ENCODE assay signal across 17 cellular contexts in the genomic region with DNA sequence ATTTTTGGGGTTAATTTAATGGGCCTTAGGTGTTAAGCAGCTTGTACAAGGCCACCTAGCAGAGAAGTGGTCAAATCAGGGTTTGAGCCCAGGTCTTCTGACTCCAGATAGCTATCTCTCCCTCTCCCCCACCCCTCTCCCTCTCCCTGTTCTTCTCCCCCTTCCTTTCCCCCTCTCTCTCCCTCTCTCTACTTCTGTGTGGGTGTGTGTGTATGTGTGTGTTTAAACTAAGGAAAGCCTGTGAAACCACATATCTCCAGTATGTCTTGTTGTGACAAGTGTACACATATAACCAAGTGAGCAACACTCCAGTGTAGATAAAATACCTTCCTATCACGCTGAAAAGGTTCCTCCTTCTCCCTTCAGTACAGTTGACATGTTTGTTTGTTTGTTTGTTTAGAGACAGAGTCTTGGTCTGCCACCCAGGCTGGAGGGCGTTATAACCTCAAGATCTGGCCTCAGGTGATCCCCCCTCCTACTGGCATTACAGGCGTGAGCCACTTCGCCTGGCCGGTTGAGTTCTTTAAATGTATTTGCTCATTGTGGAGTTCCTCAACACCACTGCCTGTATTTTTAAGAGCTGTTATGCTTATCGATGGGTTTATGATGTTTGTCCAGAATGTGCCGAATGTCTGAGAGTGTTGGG.
DNase-seq lines count a peak whose midpoint lies in the region; ATAC-seq and TF ChIP-seq lines count a peak whose summit lies in the region.
"Had no signal": no experiment of that assay in that cellular context is flagged by ENCODE, and none has a peak within 500 bp of the region (broad histone marks: within the 10 kb centered on the region; RNA-seq: fewer than 3 reads in every experiment).

No MANE protein-coding gene starts in this region.

- no peaks in the 10 kb centered on the region for H3K27me3 Mint-ChIP-seq in activated T-cell treated with anti-CD3 and anti-CD28 coated beads, Interleukin-2, amount 50 U/mL, for 24 hours
- H3K27me3 Mint-ChIP-seq in activated T-cell treated with anti-CD3 and anti-CD28 coated beads, Interleukin-2, amount 50 U/mL, for 4 hours (ENCODE audit: low read depth), result no peaks in the 10 kb centered on the region
- H3K27me3 Mint-ChIP-seq in WTC11 (ENCODE audit: low read depth), result no peaks in the 10 kb centered on the region
- H3K27me3 Mint-ChIP-seq: central memory CD8-positive, alpha-beta T cell; T-cell had no signal

- H3K9me3 Mint-ChIP-seq in activated T-cell treated with anti-CD3 and anti-CD28 coated beads, Interleukin-2, amount 50 U/mL, for 24 hours, result no peaks in the 10 kb centered on the region
- no peaks in the 10 kb centered on the region for H3K9me3 Mint-ChIP-seq in activated T-cell treated with anti-CD3 and anti-CD28 coated beads, Interleukin-2, amount 50 U/mL, for 4 hours
- no peaks in the 10 kb centered on the region for H3K9me3 Mint-ChIP-seq in WTC11
- no peaks in the 10 kb centered on the region for H3K9me3 Mint-ChIP-seq in stimulated activated effector memory CD8-positive, alpha-beta T cell treated with anti-CD3 and anti-CD28 coated beads, Interleukin-12 subunit alpha, Interleukin-12 subunit beta, amount 100 ng/mL, for 72 hours
- H3K9me3 Mint-ChIP-seq: central memory CD8-positive, alpha-beta T cell; HFFc6; T-cell had no signal

- H3K27ac Mint-ChIP-seq in activated T-cell treated with anti-CD3 and anti-CD28 coated beads, Interleukin-2, amount 50 U/mL, for 24 hours, result peak overlapping the region; percentile 58
- peak overlapping the region; percentile 79 for H3K27ac Mint-ChIP-seq in WTC11
- H3K27ac Mint-ChIP-seq in stimulated activated effector memory CD8-positive, alpha-beta T cell treated with anti-CD3 and anti-CD28 coated beads, Interleukin-12 subunit alpha, Interleukin-12 subunit beta, amount 100 ng/mL, for 72 hours, result peak overlapping the region; percentile 74
- H3K27ac Mint-ChIP-seq: HFFc6 had no signal

- POLR2A ChIA-PET in WTC11 (lab: Charles Lee), result no interaction called here

- peaks cover 88% of the 10 kb centered on the region for H3K4me1 Mint-ChIP-seq in activated T-cell treated with anti-CD3 and anti-CD28 coated beads, Interleukin-2, amount 50 U/mL, for 24 hours (ENCODE audit: low read depth)
- peaks cover 81% of the 10 kb centered on the region for H3K4me1 Mint-ChIP-seq in activated T-cell treated with anti-CD3 and anti-CD28 coated beads, Interleukin-2, amount 50 U/mL, for 4 hours (ENCODE audit: low read depth)
- peaks cover 93% of the 10 kb centered on the region for H3K4me1 Mint-ChIP-seq in WTC11
- H3K4me1 Mint-ChIP-seq in stimulated activated effector memory CD8-positive, alpha-beta T cell treated with anti-CD3 and anti-CD28 coated beads, Interleukin-12 subunit alpha, Interleukin-12 subunit beta, amount 100 ng/mL, for 72 hours, result peaks cover 85% of the 10 kb centered on the region

- no peak for ATAC-seq in activated T-cell treated with anti-CD3 and anti-CD28 coated beads, Interleukin-2, amount 50 U/mL, for 4 hours
- ATAC-seq in WTC11, result no peak
- no peak for ATAC-seq in stimulated activated effector memory CD8-positive, alpha-beta T cell treated with anti-CD3 and anti-CD28 coated beads, Interleukin-12 subunit alpha, Interleukin-12 subunit beta, amount 100 ng/mL, for 72 hours
- no peak for ATAC-seq in HG03159 (IDR thresholded peaks at IDR 0.05; ENCODE audit: unreplicated experiment)
- no peak for ATAC-seq in sciatic nerve
- ATAC-seq: T-cell had no signal

- H3K4me3 Mint-ChIP-seq in activated T-cell treated with anti-CD3 and anti-CD28 coated beads, Interleukin-2, amount 50 U/mL, for 24 hours, result no peak overlapping the region
- H3K4me3 Mint-ChIP-seq in activated T-cell treated with anti-CD3 and anti-CD28 coated beads, Interleukin-2, amount 50 U/mL, for 4 hours, result no peak overlapping the region
- no peak overlapping the region for H3K4me3 Mint-ChIP-seq in WTC11
- H3K4me3 Mint-ChIP-seq in stimulated activated effector memory CD8-positive, alpha-beta T cell treated with anti-CD3 and anti-CD28 coated beads, Interleukin-12 subunit alpha, Interleukin-12 subunit beta, amount 100 ng/mL, for 72 hours, result no peak overlapping the region
- H3K4me3 Mint-ChIP-seq: central memory CD8-positive, alpha-beta T cell; HFFc6; T-cell had no signal

- H3K36me3 Mint-ChIP-seq in activated T-cell treated with anti-CD3 and anti-CD28 coated beads, Interleukin-2, amount 50 U/mL, for 24 hours (ENCODE audit: low read depth), result peaks cover 40% of the 10 kb centered on the region
- H3K36me3 Mint-ChIP-seq in activated T-cell treated with anti-CD3 and anti-CD28 coated beads, Interleukin-2, amount 50 U/mL, for 4 hours (ENCODE audit: insufficient read depth), result no peaks in the 10 kb centered on the region
- H3K36me3 Mint-ChIP-seq in WTC11, result 0 out of 2 replicates have a peak, but pooled peaks cover 3% of the 10 kb centered on the region
- H3K36me3 Mint-ChIP-seq in stimulated activated effector memory CD8-positive, alpha-beta T cell treated with anti-CD3 and anti-CD28 coated beads, Interleukin-12 subunit alpha, Interleukin-12 subunit beta, amount 100 ng/mL, for 72 hours, result peaks cover 29% of the 10 kb centered on the region

- TF ChIP-seq CTCF in WTC11 (IDR thresholded peaks at IDR 0.05), result no peak

- intact Hi-C loops in sciatic nerve (cut with DNase I), result no loop called here

- CTCF ChIA-PET in WTC11 (lab: Charles Lee), result interaction anchor here (0.6 kb wide), 1 partner anchor 25 kb away, joined by 3 read pairs; no protein-coding TSS in a partner anchor

- DNase-seq in activated T-cell treated with anti-CD3 and anti-CD28 coated beads, Interleukin-2, amount 50 U/mL, for 24 hours, result no peak
- no peak for DNase-seq in activated T-cell treated with anti-CD3 and anti-CD28 coated beads, Interleukin-2, amount 50 U/mL, for 4 hours
- no peak for DNase-seq in WTC11 (ENCODE audit: low spot score)
- DNase-seq in islet precursor cell, result peak; percentile 54
- DNase-seq in stimulated activated effector memory CD8-positive, alpha-beta T cell treated with anti-CD3 and anti-CD28 coated beads, Interleukin-12 subunit alpha, Interleukin-12 subunit beta, amount 100 ng/mL, for 72 hours (ENCODE audit: low spot score in 2 of 2), result no peak
- no peak for DNase-seq in sciatic nerve (ENCODE audit: low spot score)
- no peak for DNase-seq in stimulated activated naive CD4-positive, alpha-beta T cell (lab: John Stamatoyannopoulos, UW)
- DNase-seq: ACHN; activated CD4-positive, CD25-positive, alpha-beta regulatory T cell; adrenal gland; Caco-2; effector CD8-positive, alpha-beta T cell; head of caudate nucleus; HFFc6; T-cell had no signal

TF ChIP-seq in WTC11, 78 proteins besides CTCF, POLR2A, EP300 and RAD21:
- no peak for TF ChIP-seq ZNF138 (CRISPR knock-in tag; conservative IDR thresholded peaks at IDR 0.05)
- TF ChIP-seq NR3C1 (CRISPR knock-in tag; conservative IDR thresholded peaks at IDR 0.05; ENCODE audit: low read depth), result no peak
- TF ChIP-seq PRRX2 (CRISPR knock-in tag; IDR thresholded peaks at IDR 0.05), result no peak
